15 cellular contexts compared by ENCODE assay signal in genomic region chr7:7490003-7490402, GRCh38. TPM values are rescaled to one million over a fixed set of nuclear protein-coding genes. Genes with fewer than 3 reads are reported as not detected.
A peak's percentile ranks its signal among the peaks of the same experiment; 100 is the strongest.
DNase-seq lines count a peak whose midpoint lies in the region; ATAC-seq, FAIRE-seq and TF ChIP-seq lines count a peak whose summit lies in the region.
"Had no signal": no experiment of that assay in that cellular context is flagged by ENCODE, and none has a peak within 500 bp of the region (broad histone marks: within the 10 kb centered on the region; RNA-seq: fewer than 3 reads in every experiment).

No MANE protein-coding gene starts in this region.

- no peak for TF ChIP-seq EP300 in GM12878 (IDR thresholded peaks at IDR 0.05; ENCODE audit: borderline replicate concordance in 1 of 2, control insufficient read depth in 1 of 2, low read depth in 2 of 2, low read length in 2 of 2)

- TF ChIP-seq CTCF in MCF 10A (IDR thresholded peaks at IDR 0.05; ENCODE audit: unreplicated experiment) (no peak), breast epithelium (IDR thresholded peaks at IDR 0.05) (no peak), GM12878 (IDR thresholded peaks at IDR 0.05 in 2 of 3, conservative IDR thresholded peaks at IDR 0.05 in 1 of 3; ENCODE audit: control insufficient read depth in 2 of 3, extremely low read depth in 1 of 3, insufficient read depth in 1 of 3, low read depth in 3 of 3, low read length in 3 of 3) (no peak), osteoblast (IDR thresholded peaks at IDR 0.05; ENCODE audit: extremely low read depth, low read depth, low read length) (no peak), heart right ventricle (IDR thresholded peaks at IDR 0.05) (no peak)

- H3K27ac Mint-ChIP-seq in MCF 10A (ENCODE audit: low read depth, unreplicated experiment): peak overlapping the region; percentile 71

- H3K4me2 ChIP-seq in GM12878 (ENCODE audit: control insufficient read depth, insufficient read depth) (no peak overlapping the region), osteoblast (ENCODE audit: insufficient read depth, low read length) (no peak overlapping the region)

- intact Hi-C loops in MCF 10A (cut with micrococcal nuclease) (no loop called here), breast epithelium (cut with DNase I; ENCODE audit: low total_unique reads) (no loop called here), GM12878 (cut with micrococcal nuclease; ENCODE audit: unreplicated experiment) (no loop called here), heart right ventricle (cut with DNase I) (no loop called here)

- no peaks in the 10 kb centered on the region for H4K20me1 ChIP-seq in GM12878 (ENCODE audit: control insufficient read depth, insufficient read depth)
- no peaks in the 10 kb centered on the region for H4K20me1 ChIP-seq in osteoblast (ENCODE audit: insufficient read depth, low read length)

- RAD21 ChIA-PET in GM12878 (lab: Charles Lee; ENCODE audit: unreplicated experiment): no interaction called here

- H3K79me2 ChIP-seq in GM12878 (ENCODE audit: control insufficient read depth, insufficient read depth, low read length): no peaks in the 10 kb centered on the region
- H3K79me2 ChIP-seq in osteoblast (ENCODE audit: insufficient read depth, low read length): no peaks in the 10 kb centered on the region

- peak; percentile 44; the same call in 2 of the 3 replicates for ATAC-seq in GM12878
- no peak for ATAC-seq in HG03039 (IDR thresholded peaks at IDR 0.05; ENCODE audit: unreplicated experiment)
- ATAC-seq in heart right ventricle: no peak

- H3K9me3 ChIP-seq in breast epithelium (no peaks in the 10 kb centered on the region), GM12878 (replicated peaks; ENCODE audit: control insufficient read depth, insufficient read depth, low read length) (peaks cover 3% of the 10 kb centered on the region; the same call in 1 of the 3 replicates), osteoblast (ENCODE audit: low read depth, low read length) (peaks cover 2% of the 10 kb centered on the region), heart right ventricle (peaks cover 0 to 32% (median 7%) of the 10 kb centered on the region in 11 donors)
- H3K9me3 ChIP-seq: HAP-1 had no signal

- SMC1A ChIA-PET in GM12878 (lab: Charles Lee; ENCODE audit: uncharacterized antibody, unreplicated experiment): no interaction called here

- H3K4me1 Mint-ChIP-seq in MCF 10A (ENCODE audit: insufficient read depth, unreplicated experiment): peaks cover 27% of the 10 kb centered on the region

- peak overlapping the region in 1 of 2 donors; percentile 56 for H3K27ac ChIP-seq in breast epithelium
- H3K27ac ChIP-seq in GM12878 (ENCODE audit: control insufficient read depth, insufficient read depth): no peak overlapping the region
- H3K27ac ChIP-seq in osteoblast (ENCODE audit: low read depth, low read length): no peak overlapping the region
- H3K27ac ChIP-seq in heart right ventricle: no peak overlapping the region

- no peaks in the 10 kb centered on the region for H3K9me3 Mint-ChIP-seq in MCF 10A (ENCODE audit: unreplicated experiment)

- FAIRE-seq in GM12878 (lab: Jason Lieb, UNC): no peak
- FAIRE-seq: RCC 7860 had no signal

- no peaks in the 10 kb centered on the region for H3K4me1 ChIP-seq in breast epithelium
- no peaks in the 10 kb centered on the region for H3K4me1 ChIP-seq in GM12878 (ENCODE audit: control insufficient read depth, insufficient read depth, low read length)
- H3K4me1 ChIP-seq in osteoblast (ENCODE audit: insufficient read depth, low read length): peaks cover 37% of the 10 kb centered on the region
- peaks cover 0 to 8% (median 0%) of the 10 kb centered on the region in 9 donors for H3K4me1 ChIP-seq in heart right ventricle
- H3K4me1 ChIP-seq: HAP-1 had no signal

- no peaks in the 10 kb centered on the region for H3K27me3 ChIP-seq in breast epithelium
- 0 out of 4 replicates have a peak, but pooled peaks cover 0 to 1% of the 10 kb centered on the region in 2 experiments for H3K27me3 ChIP-seq in GM12878 (replicated peaks in 1 of 2; ENCODE audit: control insufficient read depth in 2 of 2, insufficient read depth in 2 of 2, low read length in 1 of 2)
- no peaks in the 10 kb centered on the region for H3K27me3 ChIP-seq in osteoblast (ENCODE audit: insufficient read depth, low read length)
- H3K27me3 ChIP-seq in heart right ventricle: no peaks in the 10 kb centered on the region

- peak overlapping the region; percentile 1 for H3K4me3 Mint-ChIP-seq in MCF 10A (ENCODE audit: unreplicated experiment)
- H3K4me3 Mint-ChIP-seq: CD14-positive monocyte had no signal

- no peak overlapping the region for H2AFZ ChIP-seq in GM12878 (ENCODE audit: control insufficient read depth, low read depth, low read length)
- peak overlapping the region; percentile 44 for H2AFZ ChIP-seq in osteoblast (ENCODE audit: low read length)

- in situ Hi-C loops in GM12878 (cut with MboI): no loop called here

- no TSS peak for BruUV-seq in MCF 10A (replicated peaks; lab: Mats Ljungman, UMichigan)
- BruUV-seq in GM12878 (replicated peaks; lab: Mats Ljungman, UMichigan): no TSS peak

- TF ChIP-seq POLR2A in breast epithelium (IDR thresholded peaks at IDR 0.05) (no peak), GM12878 (IDR thresholded peaks at IDR 0.05; ENCODE audit: low read depth, low read length) (no peak)

- no peak overlapping the region for H3K9ac ChIP-seq in GM12878 (ENCODE audit: control insufficient read depth, insufficient read depth, low read length)

- WGBS in GM12878 (ENCODE audit: insufficient coverage, insufficient replicate concordance, low lambda C conversion rate, missing lambda C conversion rate): 2% methylated on average over 2 of the region's 2 CpGs
- 46 to 60% methylated on average over 2 of the region's 2 CpGs for WGBS in heart right ventricle, 2 donors

- H3K27me3 Mint-ChIP-seq in MCF 10A (ENCODE audit: insufficient read depth, unreplicated experiment): no peaks in the 10 kb centered on the region

- H3K36me3 ChIP-seq in breast epithelium: no peaks in the 10 kb centered on the region
- no peaks in the 10 kb centered on the region for H3K36me3 ChIP-seq in GM12878 (ENCODE audit: control insufficient read depth in 2 of 2, insufficient read depth in 2 of 2, low read length in 1 of 2)
- H3K36me3 ChIP-seq in osteoblast (ENCODE audit: insufficient read depth, low read length): no peaks in the 10 kb centered on the region
- no peaks in the 10 kb centered on the region for H3K36me3 ChIP-seq in heart right ventricle
- H3K36me3 ChIP-seq: HAP-1 had no signal

- CTCF ChIA-PET in MCF 10A (lab: Yijun Ruan, JAX): interaction anchor here (0.6 to 3.2 kb wide), 5 partner anchors 29 to 67 kb away, joined by 3 to 8 read pairs (median 4); no protein-coding TSS in a partner anchor
- CTCF ChIA-PET in GM12878 (lab: Yijun Ruan, JAX): interaction anchor here (0.6 to 0.9 kb wide), 3 partner anchors 9 to 386 kb away, joined by 3 read pairs; no protein-coding TSS in a partner anchor

- POLR2A ChIA-PET in MCF 10A (lab: Yijun Ruan, JAX): interaction anchor here (0.6 to 7.0 kb wide), 12 partner anchors 40 to 308 kb away, joined by 3 to 76 read pairs (median 8); partner anchors contain the start of genes C1GALT1 and UMAD1
- POLR2A ChIA-PET in GM12878 (lab: Charles Lee): no interaction called here

- no peak for DNase-seq in MCF 10A (ENCODE audit: unreplicated experiment)
- DNase-seq in breast epithelium (ENCODE audit: low spot score in 2 of 2): no peak
- no peak for DNase-seq in GM12878 (ENCODE audit: low read depth, low spot score)
- DNase-seq in osteoblast (ENCODE audit: insufficient read length, low spot score, missing footprints): no peak
- DNase-seq in activated CD4-positive, alpha-beta T cell treated with anti-CD3 and anti-CD28 coated beads, Interleukin-2, amount 50 U/mL, for 4 hours: no peak
- no peak for DNase-seq in heart right ventricle
- DNase-seq: EL, NCI-H2081 treated with DMSO at 0.1 percent for 48 hours, NCI-H345, NCI-H526 treated with DMSO at 0.1 percent for 48 hours, SHP77 had no signal

- H3K4me3 ChIP-seq in breast epithelium: no peak overlapping the region
- no peak overlapping the region for H3K4me3 ChIP-seq in GM12878
- H3K4me3 ChIP-seq in osteoblast (ENCODE audit: insufficient read depth, low read length): no peak overlapping the region
- H3K4me3 ChIP-seq in heart right ventricle: no peak overlapping the region
- H3K4me3 ChIP-seq: HAP-1 had no signal

- TF ChIP-seq RAD21 in GM12878 (IDR thresholded peaks at IDR 0.05; ENCODE audit: insufficient read depth, low read depth, low read length): no peak

- no peaks in the 10 kb centered on the region for H3K36me3 Mint-ChIP-seq in MCF 10A (ENCODE audit: insufficient read depth, unreplicated experiment)
- H3K36me3 Mint-ChIP-seq: CD14-positive monocyte had no signal

TF ChIP-seq in GM12878, 131 proteins besides CTCF, POLR2A, EP300 and RAD21:
- no peak for TF ChIP-seq IKZF2 (IDR thresholded peaks at IDR 0.05)
- peak; percentile 40; the same call in 1 of the 2 replicates for TF ChIP-seq SPI1 (IDR thresholded peaks at IDR 0.05; ENCODE audit: borderline replicate concordance, insufficient read depth, low read depth, low read length)
TF ChIP-seq in GM12878: peak in this region for 1.

RNA-seq across cellular contexts. Expression of gene COL28A1, which starts 45.7 kb away (rescaled TPM):
- total RNA-seq in MCF 10A (2022) (0.29 and 0.96 TPM in 2 replicates), breast epithelium (1 to 10 TPM; 1.1 to 5.7 (median 4.9) TPM), GM12878 (2014; rRNA removed) (not detected in 2 replicates), GM12878 (2014; rRNA removed; fragmentation: Illumina TruSeq; extraction: Trizol) (0.05 TPM in 1 of 2 replicates, not detected in the other), GM12878 (2021) (not detected in 2 replicates), osteoblast (0.29 and 0.36 TPM in 2 replicates), heart right ventricle (1 to 10 TPM in 9 of 10 donors, under 1 TPM in 1; 0.88 to 8.1 (median 1.5) TPM)
- total RNA-seq in GM12878 (2013; cell fraction: nucleolus; rRNA removed): 0.56 and 0.67 TPM in 2 replicates
- not detected for polyA plus RNA-seq in GM12878 (2011; ENCODE audit: low read depth)
- polyA plus RNA-seq in GM12878 (2011; rRNA removed) (0.05 and 0.06 TPM in 2 replicates), GM12878 (2014; fragmentation: Illumina TruSeq; extraction: Trizol) (not detected in 2 replicates), GM12878 (2014; fragmentation: Nextera tagmentation; extraction: Ambion mirVana) (not detected), GM12878 (2014; rRNA removed) (0.22 TPM in 1 of 2 replicates, not detected in the other), GM12878 (2016; fragmentation: Nextera tagmentation; extraction: Ambion mirVana) (not detected), heart right ventricle (1 to 10 TPM in 1 of 2 donors, under 1 TPM in 1; 0.35 to 4.0 TPM)
- polyA plus RNA-seq in GM12878 (2011; cell fraction: cytosol; rRNA removed): 0.03 and 0.05 TPM in 2 replicates
- 0.36 and 0.41 TPM in 2 replicates for polyA plus RNA-seq in GM12878 (2011; cell fraction: nucleus; rRNA removed)
- 0.06 and 0.08 TPM in 2 replicates for polyA plus RNA-seq in GM12878 (2012)
- polyA minus RNA-seq in GM12878 (2011; rRNA and poly(A)+ RNA removed): 0.15 TPM in 2 replicates
- not detected in 2 replicates for polyA minus RNA-seq in GM12878 (2011; cell fraction: cytosol; rRNA and poly(A)+ RNA removed)
- 0.24 and 0.38 TPM in 2 replicates for polyA minus RNA-seq in GM12878 (2011; cell fraction: nucleus; rRNA and poly(A)+ RNA removed)
- polyA plus RNA-seq: CD14-positive monocyte had no signal
